Comparison of ENCODE assay signal across 8 cellular contexts in the genomic region with DNA sequence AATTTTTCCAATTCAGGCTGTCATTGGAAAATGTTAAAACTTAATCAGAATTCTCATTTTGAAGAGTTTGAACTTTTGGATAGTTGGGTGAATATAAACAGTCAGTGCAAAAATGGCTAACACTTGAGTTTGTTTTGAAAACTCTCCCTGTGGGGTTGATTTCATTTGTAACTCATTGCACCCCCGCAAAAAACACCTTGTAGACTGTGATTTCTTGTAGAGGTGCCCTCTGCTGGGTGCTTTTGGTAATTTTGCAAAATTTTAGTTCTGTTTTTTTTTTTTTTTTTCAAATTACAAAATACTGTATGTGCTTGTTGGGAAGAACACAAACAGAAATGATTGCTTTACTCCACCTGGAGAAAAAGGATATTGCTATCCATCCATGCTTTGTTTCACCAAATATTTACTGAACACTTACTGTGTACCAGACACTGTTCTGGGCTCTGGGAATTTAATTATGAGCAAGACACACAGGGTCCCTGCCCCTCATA. TPM values are rescaled to one million over a fixed set of nuclear protein-coding genes. Genes with fewer than 3 reads are reported as not detected.
A peak's percentile ranks its signal among the peaks of the same experiment; 100 is the strongest.
DNase-seq lines count a peak whose midpoint lies in the region; ATAC-seq, FAIRE-seq and TF ChIP-seq lines count a peak whose summit lies in the region.

No MANE protein-coding gene starts in this region.

- no CpG with 5 or more reads among the region's 1 CpG for WGBS in mesendoderm (ENCODE audit: extremely low coverage, insufficient coverage, low lambda C conversion rate)

- peak; percentile 48 for TF ChIP-seq CTCF in cardiac fibroblast (IDR thresholded peaks at IDR 0.05; ENCODE audit: low read depth, low read length)
- no peak for TF ChIP-seq CTCF in coronary artery (IDR thresholded peaks at IDR 0.05)

- no peak overlapping the region for H4K8ac ChIP-seq in mesendoderm (ENCODE audit: low read depth, low read length)

- H4K5ac ChIP-seq in mesendoderm (ENCODE audit: low read length), result no peak overlapping the region

- H3K4me3 ChIP-seq in BLaER1 (no peak overlapping the region), cardiac fibroblast (replicated peaks in 1 of 2; ENCODE audit: low read depth in 2 of 2, low read length in 2 of 2) (no peak overlapping the region), mesendoderm (ENCODE audit: low read length) (no peak overlapping the region), coronary artery (no peak overlapping the region)

- H3K27me3 ChIP-seq in BLaER1 (no peaks in the 10 kb centered on the region), mesendoderm (ENCODE audit: insufficient read depth, low read length, poor library complexity) (no peaks in the 10 kb centered on the region)

- no peak overlapping the region for H3K4ac ChIP-seq in mesendoderm (ENCODE audit: low read depth, low read length)

- H2BK5ac ChIP-seq in mesendoderm (ENCODE audit: low read length), result no peak overlapping the region

- no peak overlapping the region for H3K18ac ChIP-seq in mesendoderm (ENCODE audit: low read length)

- no peaks in the 10 kb centered on the region for H3K9me3 ChIP-seq in BLaER1

- H3K4me2 ChIP-seq in BLaER1 (peak overlapping the region; percentile 22; the same call in 1 of the 2 replicates), mesendoderm (ENCODE audit: low read length) (no peak overlapping the region)

- H3K4me1 ChIP-seq in BLaER1 (peaks cover 9% of the 10 kb centered on the region), mesendoderm (ENCODE audit: control insufficient read depth, low read depth, low read length) (no peaks in the 10 kb centered on the region)

- no peak overlapping the region for H3K9ac ChIP-seq in BLaER1
- H3K9ac ChIP-seq in mesendoderm (ENCODE audit: low read length), result no peak overlapping the region

- H4K20me1 ChIP-seq in BLaER1, result no peaks in the 10 kb centered on the region

- FAIRE-seq in GM12892 (lab: Jason Lieb, UNC), result peak; percentile 14

- no peaks in the 10 kb centered on the region for H3K79me2 ChIP-seq in mesendoderm (ENCODE audit: control insufficient read depth, insufficient read depth, low read length)

- no peak overlapping the region for H2AK5ac ChIP-seq in mesendoderm (ENCODE audit: low read length)

- H3K56ac ChIP-seq in mesendoderm (ENCODE audit: low read length), result no peak overlapping the region

- DNase-seq in GM12892 (ENCODE audit: insufficient read length) (no peak), RKO (ENCODE audit: low spot score) (peak; percentile 47), cardiac fibroblast (ENCODE audit: low read depth in 2 of 2) (peak; percentile 62 to 63), mesendoderm (peak; percentile 33), coronary artery (ENCODE audit: low spot score) (no peak)

- no peak overlapping the region for H2BK120ac ChIP-seq in mesendoderm (ENCODE audit: low read depth, low read length)

- no peaks in the 10 kb centered on the region for H3K79me1 ChIP-seq in mesendoderm (ENCODE audit: low read length)

- no peak overlapping the region for H2BK15ac ChIP-seq in mesendoderm (replicated peaks; ENCODE audit: low read depth)

- H3K23ac ChIP-seq in mesendoderm (ENCODE audit: low read length), result no peak overlapping the region

- ATAC-seq in GM21367 (IDR thresholded peaks at IDR 0.05; ENCODE audit: unreplicated experiment), result no peak
- no peak for ATAC-seq in HG03378 (IDR thresholded peaks at IDR 0.05; ENCODE audit: unreplicated experiment)

- H3K27ac ChIP-seq in BLaER1, result no peak overlapping the region
- no peak overlapping the region for H3K27ac ChIP-seq in mesendoderm (ENCODE audit: low read depth, low read length)
- peak overlapping the region in 1 of 2 donors; percentile 14 for H3K27ac ChIP-seq in coronary artery

- TF ChIP-seq POLR2A in GM12892 (IDR thresholded peaks at IDR 0.05; ENCODE audit: low read depth, low read length), result no peak

- H3K36me3 ChIP-seq in BLaER1 (peaks cover 67% of the 10 kb centered on the region), mesendoderm (ENCODE audit: control insufficient read depth, insufficient read depth, low read length) (peaks cover 9% of the 10 kb centered on the region)

RNA-seq across cellular contexts. Expression of gene GPI, which starts 28.2 kb away (rescaled TPM):
- polyA plus RNA-seq in GM12892 (2012; ENCODE audit: missing spikeins), result 399 TPM
- 123 TPM for polyA plus RNA-seq in mesendoderm (2013, experiment 1 of 2)
- polyA plus RNA-seq in mesendoderm (2013, experiment 2 of 2), result 126 TPM

Comparison
In these comparisons a context has a peak if more than half of its experiments do, and no peak if none do; other contexts are left out.
1. DNase-seq: peak in RKO (single experiment), cardiac fibroblast (2 of 2) and mesendoderm (single experiment); none in GM12892 (single experiment) and coronary artery (single experiment).